In the genomic region with DNA sequence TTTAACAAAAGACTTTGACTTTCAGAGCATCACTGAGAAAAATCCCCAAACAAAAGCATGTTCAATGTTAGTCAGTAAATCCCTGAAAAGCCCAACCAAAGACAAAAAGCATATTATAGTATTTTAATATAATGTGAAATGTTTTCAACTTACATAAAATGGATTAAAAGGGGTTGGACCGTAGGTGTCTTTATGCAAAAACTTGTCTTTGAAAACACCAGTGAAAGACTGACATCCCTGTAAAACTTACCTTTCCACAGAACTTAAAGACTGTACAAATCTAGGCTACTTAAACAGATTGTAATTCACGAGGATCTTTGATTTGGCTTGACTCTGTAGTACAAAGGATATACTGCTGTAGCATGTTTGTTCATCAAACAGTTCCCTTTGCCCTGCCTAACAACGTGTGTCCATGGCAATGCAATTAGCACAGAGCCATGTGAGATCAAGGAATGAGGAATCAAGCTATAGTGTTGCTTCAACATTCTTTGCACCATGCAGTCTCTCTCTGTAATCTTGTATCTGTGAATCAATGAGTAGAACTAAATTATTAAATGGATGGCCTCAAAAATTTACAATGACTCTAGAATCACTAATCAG, we compare ENCODE assay signal across 21 cellular contexts.
DNase-seq lines count a peak whose midpoint lies in the region; ATAC-seq and TF ChIP-seq lines count a peak whose summit lies in the region.
"Had no signal": no experiment of that assay in that cellular context is flagged by ENCODE, and none has a peak within 500 bp of the region (broad histone marks: within the 10 kb centered on the region; RNA-seq: fewer than 3 reads in every experiment).

No MANE protein-coding gene starts in this region.

- peak; percentile 56 for DNase-seq in NCI-H345 (lab: John Stamatoyannopoulos, UW)
- DNase-seq in NCI-H345 treated with DMSO at 0.1 percent for 48 hours (lab: John Stamatoyannopoulos, UW; ENCODE audit: unreplicated experiment) = no peak
- peak; percentile 63 to 77 for DNase-seq in NCI-H1930 (lab: John Stamatoyannopoulos, UW)
- DNase-seq in colonic mucosa = peak; percentile 38
- DNase-seq in renal cortical epithelial cell (ENCODE audit: low read depth) = peak; percentile 8
- DNase-seq in activated CD8-positive, alpha-beta memory T cell treated with anti-CD3 and anti-CD28 coated beads, Interleukin-2, amount 10 ng/mL, durations not matched to agents 7 days and 5 days = no peak
- DNase-seq in ovary = no peak
- DNase-seq: ACHN; activated CD4-positive, CD25-positive, alpha-beta regulatory T cell treated with anti-CD3 and anti-CD28 coated beads, Interleukin-2, amount 50 U/mL, for 72 hours; activated naive CD8-positive, alpha-beta T cell treated with anti-CD3 and anti-CD28 coated beads, Interleukin-2, amount 50 U/mL, for 24 hours; dorsolateral prefrontal cortex; left ventricle myocardium inferior; NCI-H524 treated with DMSO at 0.1 percent for 48 hours; T-helper 9 cell; upper lobe of right lung had no signal

- CTCF ChIA-PET in activated CD8-positive, alpha-beta memory T cell treated with anti-CD3 and anti-CD28 coated beads, Interleukin-2, amount 10 ng/mL, durations not matched to agents 7 days and 5 days (lab: Charles Lee) = no interaction called here

- H3K27me3 Mint-ChIP-seq in activated CD8-positive, alpha-beta memory T cell treated with anti-CD3 and anti-CD28 coated beads, Interleukin-2, amount 10 ng/mL, durations not matched to agents 7 days and 5 days = no peaks in the 10 kb centered on the region
- H3K27me3 Mint-ChIP-seq: activated naive CD8-positive, alpha-beta T cell treated with anti-CD3 and anti-CD28 coated beads, Interleukin-2, amount 50 U/mL, for 24 hours; activated T-helper 17 cell treated with anti-CD3 and anti-CD28 coated beads, Interleukin-2, amount 50 U/mL, for 72 hours; stimulated activated naive CD8-positive, alpha-beta T cell treated with anti-CD3 and anti-CD28 coated beads, Interleukin-15, Interleukin-2, amounts not matched to agents 100 ng/mL and 50 ng/mL, for 24 hours had no signal

- no peak overlapping the region for H3K27ac ChIP-seq in colonic mucosa
- H3K27ac ChIP-seq in ovary = no peak overlapping the region
- H3K27ac ChIP-seq: dorsolateral prefrontal cortex, esophagus muscularis mucosa, left ventricle myocardium inferior, upper lobe of right lung had no signal

- H3K27me3 ChIP-seq in colonic mucosa (no peaks in the 10 kb centered on the region), ovary (no peaks in the 10 kb centered on the region)
- H3K27me3 ChIP-seq: dorsolateral prefrontal cortex, esophagus muscularis mucosa, upper lobe of right lung had no signal

- H3K36me3 ChIP-seq in colonic mucosa = no peaks in the 10 kb centered on the region
- H3K36me3 ChIP-seq in ovary = no peaks in the 10 kb centered on the region
- H3K36me3 ChIP-seq: esophagus muscularis mucosa, left ventricle myocardium inferior, upper lobe of right lung had no signal

- H3K4me3 Mint-ChIP-seq in activated CD8-positive, alpha-beta memory T cell treated with anti-CD3 and anti-CD28 coated beads, Interleukin-2, amount 10 ng/mL, durations not matched to agents 7 days and 5 days = no peak overlapping the region
- H3K4me3 Mint-ChIP-seq: activated naive CD8-positive, alpha-beta T cell treated with anti-CD3 and anti-CD28 coated beads, Interleukin-2, amount 50 U/mL, for 24 hours; activated T-helper 17 cell treated with anti-CD3 and anti-CD28 coated beads, Interleukin-2, amount 50 U/mL, for 72 hours; GM23338; stimulated activated naive CD8-positive, alpha-beta T cell treated with anti-CD3 and anti-CD28 coated beads, Interleukin-15, Interleukin-2, amounts not matched to agents 100 ng/mL and 50 ng/mL, for 24 hours had no signal

- H3K4me1 ChIP-seq in colonic mucosa (peaks cover 3% of the 10 kb centered on the region), ovary (ENCODE audit: insufficient read depth) (no peaks in the 10 kb centered on the region)
- H3K4me1 ChIP-seq: esophagus muscularis mucosa, left ventricle myocardium inferior, upper lobe of right lung had no signal

- H3K9me3 ChIP-seq in colonic mucosa (no peaks in the 10 kb centered on the region), ovary (no peaks in the 10 kb centered on the region)
- H3K9me3 ChIP-seq: esophagus muscularis mucosa, left ventricle myocardium inferior, upper lobe of right lung had no signal

- no peak for ATAC-seq in activated CD8-positive, alpha-beta memory T cell treated with anti-CD3 and anti-CD28 coated beads, Interleukin-2, amount 10 ng/mL, durations not matched to agents 7 days and 5 days
- ATAC-seq in GM18498 (IDR thresholded peaks at IDR 0.05; ENCODE audit: unreplicated experiment) = no peak
- ATAC-seq: activated naive CD8-positive, alpha-beta T cell treated with anti-CD3 and anti-CD28 coated beads, Interleukin-2, amount 50 U/mL, for 24 hours; activated T-helper 17 cell treated with anti-CD3 and anti-CD28 coated beads, Interleukin-2, amount 50 U/mL, for 72 hours; GM23338; sciatic nerve; upper lobe of right lung had no signal

- intact Hi-C loops in colonic mucosa (cut with DNase I) (no loop called here), ovary (cut with DNase I) (no loop called here)

- H3K9ac ChIP-seq in colonic mucosa (ENCODE audit: low read depth in 2 of 2, low read length in 2 of 2) = no peak overlapping the region

- H3K36me3 Mint-ChIP-seq in activated CD8-positive, alpha-beta memory T cell treated with anti-CD3 and anti-CD28 coated beads, Interleukin-2, amount 10 ng/mL, durations not matched to agents 7 days and 5 days = no peaks in the 10 kb centered on the region

- H3K9me3 Mint-ChIP-seq in activated CD8-positive, alpha-beta memory T cell treated with anti-CD3 and anti-CD28 coated beads, Interleukin-2, amount 10 ng/mL, durations not matched to agents 7 days and 5 days (ENCODE audit: low read depth) = peaks cover 5% of the 10 kb centered on the region
- H3K9me3 Mint-ChIP-seq: GM23338 had no signal

- no peaks in the 10 kb centered on the region for H3K4me1 Mint-ChIP-seq in activated CD8-positive, alpha-beta memory T cell treated with anti-CD3 and anti-CD28 coated beads, Interleukin-2, amount 10 ng/mL, durations not matched to agents 7 days and 5 days
- H3K4me1 Mint-ChIP-seq: activated naive CD8-positive, alpha-beta T cell treated with anti-CD3 and anti-CD28 coated beads, Interleukin-2, amount 50 U/mL, for 24 hours; activated T-helper 17 cell treated with anti-CD3 and anti-CD28 coated beads, Interleukin-2, amount 50 U/mL, for 72 hours; GM23338 had no signal

- no peak for TF ChIP-seq EP300 in ovary (IDR thresholded peaks at IDR 0.05)

- H3K4me3 ChIP-seq in colonic mucosa (no peak overlapping the region), ovary (no peak overlapping the region)
- H3K4me3 ChIP-seq: dorsolateral prefrontal cortex, esophagus muscularis mucosa, GM23338, left ventricle myocardium inferior, upper lobe of right lung had no signal

- no peak for TF ChIP-seq POLR2A in ovary (IDR thresholded peaks at IDR 0.05)

- no peak overlapping the region for H3K27ac Mint-ChIP-seq in activated CD8-positive, alpha-beta memory T cell treated with anti-CD3 and anti-CD28 coated beads, Interleukin-2, amount 10 ng/mL, durations not matched to agents 7 days and 5 days
- H3K27ac Mint-ChIP-seq: activated naive CD8-positive, alpha-beta T cell treated with anti-CD3 and anti-CD28 coated beads, Interleukin-2, amount 50 U/mL, for 24 hours; activated T-helper 17 cell treated with anti-CD3 and anti-CD28 coated beads, Interleukin-2, amount 50 U/mL, for 72 hours; GM23338; stimulated activated naive CD8-positive, alpha-beta T cell treated with anti-CD3 and anti-CD28 coated beads, Interleukin-15, Interleukin-2, amounts not matched to agents 100 ng/mL and 50 ng/mL, for 24 hours had no signal

- WGBS in ovary, 3 donors = 60 to 69% (median 64%) methylated on average over 3 of the region's 3 CpGs

- TF ChIP-seq CTCF in colonic mucosa (IDR thresholded peaks at IDR 0.05) (no peak), ovary (IDR thresholded peaks at IDR 0.05) (no peak)

Comparison
In these comparisons a context has a peak if more than half of its experiments do, and no peak if none do; other contexts are left out.
1. DNase-seq: peak in NCI-H345 (single experiment), NCI-H1930 (2 of 2), colonic mucosa (single experiment) and renal cortical epithelial cell (single experiment); none in NCI-H345 treated with DMSO at 0.1 percent for 48 hours (single experiment), activated CD8-positive, alpha-beta memory T cell treated with anti-CD3 and anti-CD28 coated beads, Interleukin-2, amount 10 ng/mL, durations not matched to agents 7 days and 5 days (single experiment) and ovary (0 of 5).